7 cellular contexts compared by ENCODE assay signal in genomic region chrX:49185062-49185394, GRCh38. TPM values are rescaled to one million over a fixed set of nuclear protein-coding genes. Genes with fewer than 3 reads are reported as not detected.
DNase-seq lines count a peak whose midpoint lies in the region; TF ChIP-seq lines count a peak whose summit lies in the region.
"Had no signal": no experiment of that assay in that cellular context is flagged by ENCODE, and none has a peak within 500 bp of the region (broad histone marks: within the 10 kb centered on the region; RNA-seq: fewer than 3 reads in every experiment).

No MANE protein-coding gene starts in this region.

- no peaks in the 10 kb centered on the region for H3K36me3 ChIP-seq in MM.1S (replicated peaks; ENCODE audit: insufficient read depth, low read length)
- peaks cover 0 to 7% of the 10 kb centered on the region in 2 donors for H3K36me3 ChIP-seq in duodenal mucosa (ENCODE audit: control insufficient read depth in 1 of 2, insufficient read depth in 2 of 2, low read length in 2 of 2)
- H3K36me3 ChIP-seq in smooth muscle cell (ENCODE audit: low read depth), result no peaks in the 10 kb centered on the region

- H3K27ac ChIP-seq in MM.1S (ENCODE audit: low read length) (no peak overlapping the region), duodenal mucosa (ENCODE audit: low read depth, low read length) (no peak overlapping the region), smooth muscle cell (ENCODE audit: low read depth) (peak overlapping the region; percentile 57)

- no peaks in the 10 kb centered on the region for H3K4me1 ChIP-seq in MM.1S (ENCODE audit: low read length)
- peaks cover 0 to 5% of the 10 kb centered on the region in 2 donors for H3K4me1 ChIP-seq in duodenal mucosa (ENCODE audit: control insufficient read depth in 1 of 2, insufficient read depth in 2 of 2, low read length in 2 of 2)
- H3K4me1 ChIP-seq in smooth muscle cell (ENCODE audit: low read depth), result no peaks in the 10 kb centered on the region

- H4K20me1 ChIP-seq in MM.1S (ENCODE audit: insufficient read depth, low read length) (no peaks in the 10 kb centered on the region), smooth muscle cell (ENCODE audit: low read depth) (peaks cover 7% of the 10 kb centered on the region)

- H3K4me3 ChIP-seq in MM.1S (ENCODE audit: low read length) (no peak overlapping the region), duodenal mucosa (ENCODE audit: low read depth in 1 of 2, low read length in 2 of 2) (peak overlapping the region; percentile 57 to 61), smooth muscle cell (peak overlapping the region; percentile 50)

- 42% methylated on average over 8 of the region's 8 CpGs for WGBS in smooth muscle cell (ENCODE audit: low lambda C conversion rate)

- intact Hi-C loops in posterior vena cava (cut with DNase I), result no loop called here

- H3K79me2 ChIP-seq in MM.1S (ENCODE audit: low read length), result peaks cover 4% of the 10 kb centered on the region; the same call in 1 of the 2 replicates
- H3K79me2 ChIP-seq in smooth muscle cell (ENCODE audit: low read depth), result no peaks in the 10 kb centered on the region

- H3K9me3 ChIP-seq in MM.1S (replicated peaks; ENCODE audit: insufficient read depth, low read length) (no peaks in the 10 kb centered on the region), duodenal mucosa (ENCODE audit: control insufficient read depth in 1 of 2, low read length in 2 of 2) (no peaks in the 10 kb centered on the region), smooth muscle cell (replicated peaks; ENCODE audit: low read depth) (no peaks in the 10 kb centered on the region)

- H3K9ac ChIP-seq in MM.1S (ENCODE audit: low read length), result no peak overlapping the region
- H3K9ac ChIP-seq in duodenal mucosa (ENCODE audit: low read depth in 1 of 2, low read length in 2 of 2), result peak overlapping the region; percentile 46 to 60
- no peak overlapping the region for H3K9ac ChIP-seq in smooth muscle cell (ENCODE audit: low read depth)

- TF ChIP-seq CTCF in MM.1S (IDR thresholded peaks at IDR 0.05; ENCODE audit: low read length) (no peak), smooth muscle cell (IDR thresholded peaks at IDR 0.05; ENCODE audit: borderline replicate concordance, insufficient read depth, poor library complexity, severe bottlenecking) (no peak), GM13977 (IDR thresholded peaks at IDR 0.05; ENCODE audit: extremely low read depth, insufficient read depth, missing control alignments) (no peak)

- H2AFZ ChIP-seq in MM.1S (ENCODE audit: low read length), result no peak overlapping the region
- no peak overlapping the region for H2AFZ ChIP-seq in smooth muscle cell (ENCODE audit: low read depth)

- in situ Hi-C loops in GM13977 (cut with MboI; ENCODE audit: low pct_unique_long_range_greater_than_20kb, low sequenced_read_pairs, unreplicated experiment), result no loop called here

- no peaks in the 10 kb centered on the region for H3K9me2 ChIP-seq in MM.1S (replicated peaks; ENCODE audit: insufficient read depth, low read length)

- H3K4me2 ChIP-seq in MM.1S (ENCODE audit: low read depth, low read length), result peak overlapping the region; percentile 21; the same call in 1 of the 2 replicates
- H3K4me2 ChIP-seq in smooth muscle cell, result peak overlapping the region; percentile 87

- no peaks in the 10 kb centered on the region for H3F3A ChIP-seq in MM.1S (ENCODE audit: insufficient read depth, low read length)
- H3F3A ChIP-seq in smooth muscle cell (ENCODE audit: low read depth), result no peaks in the 10 kb centered on the region

- DNase-seq in MM.1S (no peak), smooth muscle cell (lab: John Stamatoyannopoulos, UW; ENCODE audit: unreplicated experiment) (no peak), posterior vena cava (ENCODE audit: low spot score) (no peak), GM13977 (ENCODE audit: low spot score) (no peak)

- H3K27me3 ChIP-seq in MM.1S (replicated peaks; ENCODE audit: insufficient read depth, low read length), result no peaks in the 10 kb centered on the region
- H3K27me3 ChIP-seq in duodenal mucosa (ENCODE audit: control insufficient read depth in 1 of 2, insufficient read depth in 2 of 2, low read length in 2 of 2), result no peaks in the 10 kb centered on the region
- no peaks in the 10 kb centered on the region for H3K27me3 ChIP-seq in smooth muscle cell (ENCODE audit: low read depth)

RNA-seq across cellular contexts. Expression of gene PRICKLE3, which starts 1.1 kb away (rescaled TPM):
- total RNA-seq in smooth muscle cell (3.5 and 11.3 TPM in 2 replicates), posterior vena cava (1 to 10 TPM; 7.3 to 8.0 TPM)
- polyA plus RNA-seq in smooth muscle cell, result 11.5 and 14.5 TPM in 2 replicates

RNA-seq across cellular contexts. Expression of gene PLP2, which starts 13.3 kb away (rescaled TPM):
- total RNA-seq in smooth muscle cell (114 and 190 TPM in 2 replicates), posterior vena cava (100 to 1,000 TPM; 187 to 238 TPM)
- 237 and 295 TPM in 2 replicates for polyA plus RNA-seq in smooth muscle cell

RNA-seq across cellular contexts. Expression of gene SYP, which starts 15.0 kb away (rescaled TPM):
- not detected in 2 replicates for total RNA-seq in smooth muscle cell
- polyA plus RNA-seq in smooth muscle cell, result 0.28 TPM in 1 of 2 replicates, not detected in the other
- 1 to 10 TPM; 1.1 to 1.5 TPM for total RNA-seq in posterior vena cava

RNA-seq across cellular contexts. Expression of gene MAGIX, which starts 22.5 kb away (rescaled TPM):
- total RNA-seq in smooth muscle cell (0.45 and 1.3 TPM in 2 replicates), posterior vena cava (1 to 10 TPM; 1.3 to 2.8 TPM)
- polyA plus RNA-seq in smooth muscle cell, result 3.8 and 6.9 TPM in 2 replicates

RNA-seq across cellular contexts. Expression of gene CACNA1F, which starts 48.1 kb away (rescaled TPM):
- 0.09 TPM in 1 of 2 replicates, not detected in the other for total RNA-seq in smooth muscle cell
- 0.20 and 0.34 TPM in 2 replicates for polyA plus RNA-seq in smooth muscle cell
- under 1 TPM; 0.09 to 0.10 TPM for total RNA-seq in posterior vena cava
- total RNA-seq: liver, M059J had no signal

Comparison
In these comparisons a context has a peak if more than half of its experiments do, and no peak if none do; other contexts are left out.
1. H3K9ac ChIP-seq: peak in duodenal mucosa (2 of 2); none in MM.1S (single experiment) and smooth muscle cell (single experiment).